Comparison of ENCODE assay signal across 19 cellular contexts in genomic region chr1:97488505-97488904, GRCh38.
"Had no signal": no experiment of that assay in that cellular context is flagged by ENCODE, and none has a peak within 500 bp of the region (broad histone marks: within the 10 kb centered on the region; RNA-seq: fewer than 3 reads in every experiment).

No MANE protein-coding gene starts in this region.

- FAIRE-seq: islet of Langerhans had no signal

- H3K4me3 ChIP-seq: esophagus squamous epithelium, hepatocyte, lung, smooth muscle cell, stomach had no signal

- H3K27ac ChIP-seq: brain microvascular endothelial cell, esophagus squamous epithelium, hepatocyte, neutrophil, stomach had no signal

- H3K27me3 ChIP-seq: brain microvascular endothelial cell, esophagus squamous epithelium, hepatocyte, neutrophil, stomach had no signal

- H3K36me3 ChIP-seq: brain microvascular endothelial cell, esophagus squamous epithelium, neutrophil, stomach had no signal

- H3K9me3 ChIP-seq: esophagus squamous epithelium, neutrophil, stomach had no signal

- DNase-seq: activated CD4-positive, alpha-beta T cell treated with anti-CD3 and anti-CD28 coated beads, Interleukin-2, amount 10 ng/mL, durations not matched to agents 7 days and 5 days; activated CD8-positive, alpha-beta memory T cell treated with anti-CD3 and anti-CD28 coated beads, Interleukin-2, amount 50 U/mL, for 4 hours; activated naive CD4-positive, alpha-beta T cell treated with anti-CD3 and anti-CD28 coated beads, Interleukin-2, amount 50 U/mL, for 16 hours; activated T-cell treated with anti-CD3 and anti-CD28 coated beads, Interleukin-2, amount 50 U/mL, for 4 hours; aorta; brain microvascular endothelial cell; cerebellar nuclear complex; cortex of kidney; effector CD4-positive, alpha-beta T cell; esophagus squamous epithelium; foreskin fibroblast; stimulated activated CD4-positive, alpha-beta T cell treated with anti-CD3 and anti-CD28 coated beads, Interleukin-4, amount 100 ng/mL, for 1 hour; stomach; trophoblast cell had no signal

- H3K4me1 ChIP-seq: esophagus squamous epithelium, stomach had no signal
